12 cellular contexts compared by ENCODE assay signal in genomic region chr19:47741544-47742125, GRCh38. TPM values are rescaled to one million over a fixed set of nuclear protein-coding genes. Genes with fewer than 3 reads are reported as not detected.
DNase-seq lines count a peak whose midpoint lies in the region; ATAC-seq, FAIRE-seq and TF ChIP-seq lines count a peak whose summit lies in the region.
"Had no signal": no experiment of that assay in that cellular context is flagged by ENCODE, and none has a peak within 500 bp of the region (broad histone marks: within the 10 kb centered on the region; RNA-seq: fewer than 3 reads in every experiment).

No MANE protein-coding gene starts in this region.

- no peak overlapping the region for H2AFZ ChIP-seq in astrocyte (ENCODE audit: low read depth, low read length)

- peak overlapping the region; percentile 99 for H3K27ac ChIP-seq in astrocyte (ENCODE audit: low read depth, low read length)
- H3K27ac ChIP-seq in lower lobe of right lung: peak overlapping the region; percentile 96
- H3K27ac ChIP-seq in thoracic aorta: peak overlapping the region; percentile 92 to 98

- DNase-seq in activated CD4-positive, alpha-beta memory T cell treated with anti-CD3 and anti-CD28 coated beads, Interleukin-2, amount 10 ng/mL, durations not matched to agents 7 days and 5 days: no peak
- no peak for DNase-seq in activated CD4-positive, alpha-beta memory T cell treated with anti-CD3 and anti-CD28 coated beads for 36 hours
- DNase-seq in astrocyte (ENCODE audit: low read depth): no peak
- no peak for DNase-seq in lower lobe of right lung
- DNase-seq in thoracic aorta (ENCODE audit: low spot score): no peak
- no peak for DNase-seq in COLO668 (lab: John Stamatoyannopoulos, UW; ENCODE audit: unreplicated experiment)
- DNase-seq in T-helper 9 cell: no peak
- no peak for DNase-seq in NCI-H69 (lab: John Stamatoyannopoulos, UW)
- DNase-seq: kidney, PC-3, substantia nigra had no signal

- H3K4me3 ChIP-seq in astrocyte (ENCODE audit: insufficient read depth, low read depth, low read length) (no peak overlapping the region), lower lobe of right lung (no peak overlapping the region), thoracic aorta (no peak overlapping the region)
- H3K4me3 ChIP-seq: ovary had no signal

- ATAC-seq in lower lobe of right lung (no peak), thoracic aorta (ENCODE audit: insufficient number of reproducible peaks, low FRiP score, low read depth) (no peak)
- ATAC-seq: PC-3 had no signal

- peaks cover 2% of the 10 kb centered on the region for H4K20me1 ChIP-seq in astrocyte (ENCODE audit: insufficient read depth, low read length)

- CTCF ChIA-PET in activated CD4-positive, alpha-beta memory T cell treated with anti-CD3 and anti-CD28 coated beads, Interleukin-2, amount 10 ng/mL, durations not matched to agents 7 days and 5 days (lab: Charles Lee): interaction anchor here (2.8 kb wide), 1 partner anchor 29 kb away, joined by 13 read pairs; the partner anchor contains the start of gene EHD2
- CTCF ChIA-PET in activated CD4-positive, alpha-beta memory T cell treated with anti-CD3 and anti-CD28 coated beads for 36 hours (lab: Charles Lee): interaction anchor here (0.7 to 9.8 kb wide), 3 partner anchors 18 to 35 kb away, joined by 3 to 183 read pairs (median 4); partner anchors contain the start of gene EHD2

- H3K36me3 ChIP-seq in astrocyte (ENCODE audit: insufficient read depth, low read length) (peaks cover 18% of the 10 kb centered on the region), lower lobe of right lung (peaks cover 51% of the 10 kb centered on the region), thoracic aorta (peaks cover 34% of the 10 kb centered on the region)
- H3K36me3 ChIP-seq: ovary had no signal

- H3K4me1 ChIP-seq in astrocyte (ENCODE audit: insufficient read depth, low read length) (peaks cover 24% of the 10 kb centered on the region), lower lobe of right lung (peaks cover 35% of the 10 kb centered on the region), thoracic aorta (ENCODE audit: control insufficient read depth in 1 of 2, low read depth in 2 of 2) (peaks cover 29% of the 10 kb centered on the region in 2 donors)

- H3K36me3 Mint-ChIP-seq in activated CD4-positive, alpha-beta memory T cell treated with anti-CD3 and anti-CD28 coated beads, Interleukin-2, amount 10 ng/mL, durations not matched to agents 7 days and 5 days (ENCODE audit: low read depth): peaks cover 1% of the 10 kb centered on the region
- peaks cover 5% of the 10 kb centered on the region for H3K36me3 Mint-ChIP-seq in activated CD4-positive, alpha-beta memory T cell treated with anti-CD3 and anti-CD28 coated beads for 36 hours
- peaks cover 20% of the 10 kb centered on the region for H3K36me3 Mint-ChIP-seq in astrocyte (ENCODE audit: low read depth, unreplicated experiment)

- H3K4me2 ChIP-seq in astrocyte (ENCODE audit: low read length): peak overlapping the region; percentile 89

- no peaks in the 10 kb centered on the region for H3K9me3 Mint-ChIP-seq in activated CD4-positive, alpha-beta memory T cell treated with anti-CD3 and anti-CD28 coated beads, Interleukin-2, amount 10 ng/mL, durations not matched to agents 7 days and 5 days
- H3K9me3 Mint-ChIP-seq in activated CD4-positive, alpha-beta memory T cell treated with anti-CD3 and anti-CD28 coated beads for 36 hours: no peaks in the 10 kb centered on the region
- H3K9me3 Mint-ChIP-seq in astrocyte (ENCODE audit: unreplicated experiment): no peaks in the 10 kb centered on the region

- FAIRE-seq in astrocyte (lab: Jason Lieb, UNC): no peak
- FAIRE-seq: kidney had no signal

- no peaks in the 10 kb centered on the region for H3K9me3 ChIP-seq in astrocyte (ENCODE audit: insufficient read depth, low read depth, low read length)
- no peaks in the 10 kb centered on the region for H3K9me3 ChIP-seq in lower lobe of right lung
- H3K9me3 ChIP-seq in thoracic aorta: no peaks in the 10 kb centered on the region
- H3K9me3 ChIP-seq: ovary had no signal

- H3K4me1 Mint-ChIP-seq in activated CD4-positive, alpha-beta memory T cell treated with anti-CD3 and anti-CD28 coated beads, Interleukin-2, amount 10 ng/mL, durations not matched to agents 7 days and 5 days: peaks cover 33% of the 10 kb centered on the region
- H3K4me1 Mint-ChIP-seq in activated CD4-positive, alpha-beta memory T cell treated with anti-CD3 and anti-CD28 coated beads for 36 hours (ENCODE audit: low read depth): peaks cover 27% of the 10 kb centered on the region
- peaks cover 14% of the 10 kb centered on the region for H3K4me1 Mint-ChIP-seq in astrocyte (ENCODE audit: low read depth, unreplicated experiment)

- intact Hi-C loops in activated CD4-positive, alpha-beta memory T cell treated with anti-CD3 and anti-CD28 coated beads for 36 hours (cut with micrococcal nuclease): loop anchor here (10.0 kb wide), 1 partner anchor 593 kb away; no protein-coding TSS in a partner anchor
- intact Hi-C loops in lower lobe of right lung (cut with DNase I): no loop called here

- H3K27me3 Mint-ChIP-seq in activated CD4-positive, alpha-beta memory T cell treated with anti-CD3 and anti-CD28 coated beads, Interleukin-2, amount 10 ng/mL, durations not matched to agents 7 days and 5 days: no peaks in the 10 kb centered on the region
- H3K27me3 Mint-ChIP-seq in activated CD4-positive, alpha-beta memory T cell treated with anti-CD3 and anti-CD28 coated beads for 36 hours: peaks cover 2% of the 10 kb centered on the region
- no peaks in the 10 kb centered on the region for H3K27me3 Mint-ChIP-seq in astrocyte (ENCODE audit: low read depth, unreplicated experiment)

- H3K27me3 ChIP-seq in astrocyte (ENCODE audit: insufficient read depth, low read length) (no peaks in the 10 kb centered on the region), lower lobe of right lung (ENCODE audit: low read depth) (no peaks in the 10 kb centered on the region), thoracic aorta (replicated peaks; ENCODE audit: insufficient read depth) (no peaks in the 10 kb centered on the region)
- H3K27me3 ChIP-seq: ovary had no signal

- H3K27ac Mint-ChIP-seq in activated CD4-positive, alpha-beta memory T cell treated with anti-CD3 and anti-CD28 coated beads, Interleukin-2, amount 10 ng/mL, durations not matched to agents 7 days and 5 days: no peak overlapping the region
- H3K27ac Mint-ChIP-seq in activated CD4-positive, alpha-beta memory T cell treated with anti-CD3 and anti-CD28 coated beads for 36 hours: no peak overlapping the region
- peak overlapping the region; percentile 88 for H3K27ac Mint-ChIP-seq in astrocyte (ENCODE audit: unreplicated experiment)

- peaks cover 9% of the 10 kb centered on the region for H3K79me2 ChIP-seq in astrocyte (ENCODE audit: insufficient read depth, low read length)

- TF ChIP-seq CTCF in astrocyte (IDR thresholded peaks at IDR 0.05; ENCODE audit: insufficient read depth, low read depth, low read length) (no peak), lower lobe of right lung (IDR thresholded peaks at IDR 0.05) (no peak), thoracic aorta (IDR thresholded peaks at IDR 0.05) (no peak)

- peak overlapping the region; percentile 87 for H3K9ac ChIP-seq in astrocyte (ENCODE audit: low read length)

- peak overlapping the region; percentile 15 for H3K4me3 Mint-ChIP-seq in activated CD4-positive, alpha-beta memory T cell treated with anti-CD3 and anti-CD28 coated beads, Interleukin-2, amount 10 ng/mL, durations not matched to agents 7 days and 5 days
- no peak overlapping the region for H3K4me3 Mint-ChIP-seq in activated CD4-positive, alpha-beta memory T cell treated with anti-CD3 and anti-CD28 coated beads for 36 hours
- H3K4me3 Mint-ChIP-seq in astrocyte (ENCODE audit: unreplicated experiment): peak overlapping the region; percentile 17

- POLR2A ChIA-PET in activated CD4-positive, alpha-beta memory T cell treated with anti-CD3 and anti-CD28 coated beads, Interleukin-2, amount 10 ng/mL, durations not matched to agents 7 days and 5 days (lab: Charles Lee): no interaction called here
- POLR2A ChIA-PET in activated CD4-positive, alpha-beta memory T cell treated with anti-CD3 and anti-CD28 coated beads for 36 hours (lab: Charles Lee): interaction anchor here (0.8 kb wide), 1 partner anchor 18 kb away, joined by 5 read pairs; no protein-coding TSS in a partner anchor

RNA-seq across cellular contexts. Expression of gene NOP53, which starts 3.7 kb away (rescaled TPM):
- 100 to 1,000 TPM; 257 to 271 TPM for total RNA-seq in activated CD4-positive, alpha-beta memory T cell treated with anti-CD3 and anti-CD28 coated beads, Interleukin-2, amount 10 ng/mL, durations not matched to agents 7 days and 5 days
- total RNA-seq in activated CD4-positive, alpha-beta memory T cell treated with anti-CD3 and anti-CD28 coated beads for 36 hours: 100 to 1,000 TPM; 259 to 268 TPM
- total RNA-seq in astrocyte: 79.4 and 89.9 TPM in 2 replicates
- total RNA-seq in lower lobe of right lung: 282 TPM
- 100 to 1,000 TPM; 189 to 220 TPM for total RNA-seq in thoracic aorta

RNA-seq across cellular contexts. Expression of gene EHD2, which starts 28.4 kb away (rescaled TPM):
- not detected for total RNA-seq in activated CD4-positive, alpha-beta memory T cell treated with anti-CD3 and anti-CD28 coated beads, Interleukin-2, amount 10 ng/mL, durations not matched to agents 7 days and 5 days
- total RNA-seq in activated CD4-positive, alpha-beta memory T cell treated with anti-CD3 and anti-CD28 coated beads for 36 hours: 1 to 10 TPM in 1 of 2 experiments, under 1 TPM in 1; 0.81 to 1.6 TPM
- 159 and 170 TPM in 2 replicates for total RNA-seq in astrocyte
- total RNA-seq in lower lobe of right lung: 148 TPM
- total RNA-seq in thoracic aorta: 100 to 1,000 TPM; 141 to 195 TPM

RNA-seq across cellular contexts. Expression of gene SELENOW, which starts 36.9 kb away (rescaled TPM):
- total RNA-seq in activated CD4-positive, alpha-beta memory T cell treated with anti-CD3 and anti-CD28 coated beads, Interleukin-2, amount 10 ng/mL, durations not matched to agents 7 days and 5 days: 100 to 1,000 TPM; 110 to 120 TPM
- total RNA-seq in activated CD4-positive, alpha-beta memory T cell treated with anti-CD3 and anti-CD28 coated beads for 36 hours: 100 to 1,000 TPM; 162 to 174 TPM
- total RNA-seq in astrocyte (257 and 279 TPM in 2 replicates), lower lobe of right lung (247 TPM), thoracic aorta (1,000 to 10,000 TPM in 1 of 2 donors, 100 to 1,000 TPM in 1; 504 to 1,102 TPM)

Comparison
In these comparisons a context has a peak if more than half of its experiments do, and no peak if none do; other contexts are left out.
1. RNA of gene EHD2, which starts 28.4 kb away (total RNA-seq): 141 to 195 TPM in thoracic aorta, 159 to 170 TPM in astrocyte and 148 TPM in lower lobe of right lung (single experiment); 0.81 to 1.6 TPM in activated CD4-positive, alpha-beta memory T cell treated with anti-CD3 and anti-CD28 coated beads for 36 hours and not detected in activated CD4-positive, alpha-beta memory T cell treated with anti-CD3 and anti-CD28 coated beads, Interleukin-2, amount 10 ng/mL, durations not matched to agents 7 days and 5 days; every median in the first group is over 10 times any median in the second.
2. Peak in every context shown above with its lines, with median percentiles within 50 percentile points of each other: H3K27ac ChIP-seq.